ENCODE assay signal across 9 cellular contexts in the genomic region with DNA sequence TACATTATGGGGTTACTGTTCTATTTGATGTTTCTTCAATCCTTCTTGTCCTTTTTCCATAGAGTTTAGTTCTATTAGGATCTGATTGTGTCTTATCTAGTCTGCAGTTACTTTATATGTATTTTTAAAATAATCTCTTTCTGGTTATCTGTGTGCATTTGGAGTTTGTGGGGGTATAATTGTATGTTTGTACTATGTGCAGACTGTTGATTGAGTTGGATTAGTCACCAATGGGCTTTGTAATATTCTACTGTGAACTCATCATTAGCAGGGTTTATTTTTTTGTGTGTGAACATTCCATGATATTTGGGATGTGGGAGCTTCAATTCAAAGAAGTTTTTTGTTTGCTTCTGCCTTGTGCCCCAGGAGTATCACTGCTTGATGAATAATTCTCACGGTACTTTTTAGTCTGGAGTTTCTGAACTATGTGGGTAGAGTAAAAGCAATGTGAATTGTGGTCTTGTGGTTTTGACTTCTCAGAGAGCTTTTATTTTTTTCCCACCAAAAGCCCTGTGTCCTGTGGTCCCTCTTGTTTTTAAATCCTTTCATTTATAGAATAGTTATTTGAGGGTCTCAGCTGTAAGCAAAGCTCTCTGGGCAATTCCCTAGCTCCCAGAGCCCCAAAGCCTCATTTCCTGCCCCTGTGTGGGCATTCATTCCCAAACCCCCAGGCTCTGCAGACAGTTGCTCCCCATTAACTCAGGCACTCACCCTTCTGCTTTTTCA.
DNase-seq lines count a peak whose midpoint lies in the region; ATAC-seq, FAIRE-seq and TF ChIP-seq lines count a peak whose summit lies in the region.
"Had no signal": no experiment of that assay in that cellular context is flagged by ENCODE, and none has a peak within 500 bp of the region (broad histone marks: within the 10 kb centered on the region; RNA-seq: fewer than 3 reads in every experiment).

No MANE protein-coding gene starts in this region.

- H3K27me3 Mint-ChIP-seq in activated CD4-positive, alpha-beta T cell treated with anti-CD3 and anti-CD28 coated beads, Interleukin-2, amount 10 ng/mL, durations not matched to agents 24 days and 14 days = no peaks in the 10 kb centered on the region

- H3K27ac Mint-ChIP-seq in activated CD4-positive, alpha-beta T cell treated with anti-CD3 and anti-CD28 coated beads, Interleukin-2, amount 10 ng/mL, durations not matched to agents 24 days and 14 days = no peak overlapping the region

- H3K36me3 Mint-ChIP-seq in activated CD4-positive, alpha-beta T cell treated with anti-CD3 and anti-CD28 coated beads, Interleukin-2, amount 10 ng/mL, durations not matched to agents 24 days and 14 days (ENCODE audit: low read depth) = no peaks in the 10 kb centered on the region

- DNase-seq in Daoy (ENCODE audit: low read depth) (peak; percentile 52), bronchial epithelial cell (ENCODE audit: low read depth) (peak; percentile 6), NCI-H69 (lab: John Stamatoyannopoulos, UW) (no peak)
- DNase-seq in activated effector memory CD4-positive, alpha-beta T cell treated with Interleukin-2 at 50 U/mL for 16 hours = no peak
- DNase-seq in activated effector memory CD4-positive, alpha-beta T cell treated with anti-CD3 and anti-CD28 coated beads, Interleukin-2, amount 50 U/mL, for 16 hours = no peak
- no peak for DNase-seq in activated CD4-positive, alpha-beta T cell treated with anti-CD3 and anti-CD28 coated beads, Interleukin-2, amount 10 ng/mL, durations not matched to agents 24 days and 14 days
- DNase-seq: DMS53 had no signal

- H3K4me3 Mint-ChIP-seq in activated CD4-positive, alpha-beta T cell treated with anti-CD3 and anti-CD28 coated beads, Interleukin-2, amount 10 ng/mL, durations not matched to agents 24 days and 14 days = no peak overlapping the region

- no peak overlapping the region for H3K4me3 ChIP-seq in bronchial epithelial cell (ENCODE audit: low read depth, low read length)

- peaks cover 4% of the 10 kb centered on the region for H3K9me3 Mint-ChIP-seq in activated CD4-positive, alpha-beta T cell treated with anti-CD3 and anti-CD28 coated beads, Interleukin-2, amount 10 ng/mL, durations not matched to agents 24 days and 14 days

- H3K4me1 Mint-ChIP-seq in activated CD4-positive, alpha-beta T cell treated with anti-CD3 and anti-CD28 coated beads, Interleukin-2, amount 10 ng/mL, durations not matched to agents 24 days and 14 days = peaks cover 5% of the 10 kb centered on the region

- FAIRE-seq in bronchial epithelial cell (lab: Jason Lieb, UNC) = no peak

- no peak for TF ChIP-seq CTCF in bronchial epithelial cell (IDR thresholded peaks at IDR 0.05; ENCODE audit: insufficient read depth, low read length, severe bottlenecking)

- ATAC-seq in GM19455 (IDR thresholded peaks at IDR 0.05; ENCODE audit: unreplicated experiment) = peak; percentile 89
- ATAC-seq in HG03159 (IDR thresholded peaks at IDR 0.05; ENCODE audit: unreplicated experiment) = peak; percentile 83

- intact Hi-C loops in activated CD4-positive, alpha-beta T cell treated with anti-CD3 and anti-CD28 coated beads, Interleukin-2, amount 10 ng/mL, durations not matched to agents 24 days and 14 days (cut with micrococcal nuclease) = no loop called here

- H3K36me3 ChIP-seq in bronchial epithelial cell (ENCODE audit: control insufficient read depth, insufficient read depth, low read length) = no peaks in the 10 kb centered on the region

- H3K27me3 ChIP-seq in bronchial epithelial cell (ENCODE audit: control insufficient read depth, insufficient read depth, low read length) = no peaks in the 10 kb centered on the region

Comparison
In these comparisons a context has a peak if more than half of its experiments do, and no peak if none do; other contexts are left out.
1. DNase-seq: peak in Daoy (single experiment) and bronchial epithelial cell (single experiment); none in activated effector memory CD4-positive, alpha-beta T cell treated with Interleukin-2 at 50 U/mL for 16 hours (single experiment), NCI-H69 (single experiment), activated effector memory CD4-positive, alpha-beta T cell treated with anti-CD3 and anti-CD28 coated beads, Interleukin-2, amount 50 U/mL, for 16 hours (single experiment) and activated CD4-positive, alpha-beta T cell treated with anti-CD3 and anti-CD28 coated beads, Interleukin-2, amount 10 ng/mL, durations not matched to agents 24 days and 14 days (single experiment).